ENCODE assay signal across 8 cellular contexts in the genomic region with DNA sequence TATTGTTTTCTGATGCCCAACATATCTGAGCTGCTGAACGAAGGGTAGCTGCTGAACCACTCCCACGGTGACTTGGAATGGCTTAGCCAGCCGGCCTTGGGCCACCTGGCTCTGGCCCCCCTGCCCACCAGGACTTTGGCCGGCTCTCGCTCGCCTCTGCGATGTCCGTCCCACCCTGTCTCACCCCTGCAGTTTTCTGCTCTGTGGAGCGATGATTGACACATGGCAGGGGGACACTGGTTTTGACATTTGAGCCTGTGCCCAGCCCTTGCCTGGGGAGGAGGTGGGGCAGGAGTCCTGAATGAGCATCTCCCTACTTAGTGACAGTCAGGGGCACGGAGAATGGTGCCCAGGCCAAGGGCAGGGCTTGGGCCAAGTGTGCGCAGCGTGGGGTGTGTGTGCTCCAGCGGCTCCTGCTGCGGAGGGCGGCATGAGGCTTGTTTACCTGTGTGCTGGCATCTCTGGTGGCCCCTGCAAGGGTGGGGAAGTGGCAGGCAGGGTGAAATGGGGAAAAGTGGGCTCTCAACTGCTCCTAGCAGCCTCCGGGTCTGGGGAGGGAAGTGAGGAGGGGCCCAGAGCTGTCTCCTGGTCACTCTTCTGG. TPM values are rescaled to one million over a fixed set of nuclear protein-coding genes. Genes with fewer than 3 reads are reported as not detected.
DNase-seq lines count a peak whose midpoint lies in the region; ATAC-seq and TF ChIP-seq lines count a peak whose summit lies in the region.

No MANE protein-coding gene starts in this region.

- H3K9me3 Mint-ChIP-seq in CD4-positive, CD25-positive, alpha-beta regulatory T cell = peaks cover 0 to 4% (median 1%) of the 10 kb centered on the region in 7 donors

- peaks cover 16% of the 10 kb centered on the region for H3K36me3 Mint-ChIP-seq in CD4-positive, CD25-positive, alpha-beta regulatory T cell

- 90% methylated on average over 15 of the region's 16 CpGs for whole genome bisulfite sequencing in esophagus muscularis mucosa
- 81 to 85% (median 81%) methylated on average over 16 of the region's 16 CpGs for WGBS in ovary, 3 donors

- H3K27ac Mint-ChIP-seq in CD4-positive, CD25-positive, alpha-beta regulatory T cell = peak overlapping the region; percentile 81 to 97 (median 82)

- peak overlapping the region; percentile 76 to 90 (median 84) for H3K4me3 Mint-ChIP-seq in CD4-positive, CD25-positive, alpha-beta regulatory T cell

- intact Hi-C loops in esophagus muscularis mucosa (cut with DNase I) (no loop called here), ovary (cut with DNase I) (no loop called here)

- H3K27me3 Mint-ChIP-seq in CD4-positive, CD25-positive, alpha-beta regulatory T cell = no peaks in the 10 kb centered on the region

- H3K4me3 ChIP-seq in CD4-positive, CD25-positive, alpha-beta regulatory T cell (ENCODE audit: low read depth, low read length) = no peak overlapping the region
- H3K4me3 ChIP-seq in Peyer's patch (peak overlapping the region; percentile 60 to 90 (median 68)), esophagus muscularis mucosa (peak overlapping the region; percentile 65 to 82 (median 74)), ovary (peak overlapping the region; percentile 54)

- TF ChIP-seq EP300 in esophagus muscularis mucosa (IDR thresholded peaks at IDR 0.05) = no peak
- TF ChIP-seq EP300 in ovary (IDR thresholded peaks at IDR 0.05) = no peak

- H3K27me3 ChIP-seq in CD4-positive, CD25-positive, alpha-beta regulatory T cell (ENCODE audit: control insufficient read depth, insufficient read depth, low read length) = no peaks in the 10 kb centered on the region
- H3K27me3 ChIP-seq in Peyer's patch = no peaks in the 10 kb centered on the region
- no peaks in the 10 kb centered on the region for H3K27me3 ChIP-seq in esophagus muscularis mucosa
- H3K27me3 ChIP-seq in ovary = no peaks in the 10 kb centered on the region

- no peak for DNase-seq in CD4-positive, CD25-positive, alpha-beta regulatory T cell
- DNase-seq in Peyer's patch (no peak), esophagus muscularis mucosa (ENCODE audit: extremely low spot score) (no peak), ovary (peak in 2 of 5 donors; percentile 19 to 47), NCI-H2081 (lab: John Stamatoyannopoulos, UW) (no peak), midbrain (lab: John Stamatoyannopoulos, UW) (no peak)
- no peak for DNase-seq in stimulated activated naive CD4-positive, alpha-beta T cell treated with Interleukin-2 at 50 U/mL for 16 hours (lab: John Stamatoyannopoulos, UW)

- TF ChIP-seq CTCF in Peyer's patch (IDR thresholded peaks at IDR 0.05) (no peak), esophagus muscularis mucosa (IDR thresholded peaks at IDR 0.05) (no peak), ovary (IDR thresholded peaks at IDR 0.05) (no peak)

- H3K9me3 ChIP-seq in CD4-positive, CD25-positive, alpha-beta regulatory T cell (ENCODE audit: control insufficient read depth in 2 of 2, low read length in 2 of 2) = no peaks in the 10 kb centered on the region
- H3K9me3 ChIP-seq in Peyer's patch = no peaks in the 10 kb centered on the region
- no peaks in the 10 kb centered on the region for H3K9me3 ChIP-seq in esophagus muscularis mucosa
- H3K9me3 ChIP-seq in ovary = no peaks in the 10 kb centered on the region

- peak overlapping the region; percentile 65 for H3K27ac ChIP-seq in CD4-positive, CD25-positive, alpha-beta regulatory T cell (ENCODE audit: insufficient read depth, low read length, poor library complexity, severe bottlenecking)
- H3K27ac ChIP-seq in Peyer's patch = peak overlapping the region; percentile 81 to 99 (median 94)
- H3K27ac ChIP-seq in esophagus muscularis mucosa (replicated peaks in 1 of 4) = peak overlapping the region; percentile 77 to 85 (median 81)
- peak overlapping the region; percentile 71 to 74 for H3K27ac ChIP-seq in ovary

- no peaks in the 10 kb centered on the region for H3K36me3 ChIP-seq in CD4-positive, CD25-positive, alpha-beta regulatory T cell (ENCODE audit: control insufficient read depth, insufficient read depth, low read length)
- no peaks in the 10 kb centered on the region for H3K36me3 ChIP-seq in Peyer's patch
- H3K36me3 ChIP-seq in esophagus muscularis mucosa = no peaks in the 10 kb centered on the region
- no peaks in the 10 kb centered on the region for H3K36me3 ChIP-seq in ovary

- TF ChIP-seq POLR2A in Peyer's patch (IDR thresholded peaks at IDR 0.05) (no peak), esophagus muscularis mucosa (IDR thresholded peaks at IDR 0.05; ENCODE audit: low read depth) (no peak), ovary (IDR thresholded peaks at IDR 0.05) (no peak)

- H3K4me1 Mint-ChIP-seq in CD4-positive, CD25-positive, alpha-beta regulatory T cell = peaks cover 0 to 63% (median 27%) of the 10 kb centered on the region in 4 donors

- ATAC-seq in CD4-positive, CD25-positive, alpha-beta regulatory T cell (ENCODE audit: low read depth in 2 of 2) = no peak
- ATAC-seq in HG03045 (IDR thresholded peaks at IDR 0.05; ENCODE audit: unreplicated experiment) = no peak

- peaks cover 43% of the 10 kb centered on the region for H3K4me1 ChIP-seq in CD4-positive, CD25-positive, alpha-beta regulatory T cell (ENCODE audit: control insufficient read depth, insufficient read depth, low read length, poor library complexity, severe bottlenecking)
- H3K4me1 ChIP-seq in Peyer's patch (peaks cover 3 to 54% (median 24%) of the 10 kb centered on the region in 4 donors), esophagus muscularis mucosa (peaks cover 28 to 54% (median 46%) of the 10 kb centered on the region in 4 donors), ovary (ENCODE audit: insufficient read depth) (peaks cover 8% of the 10 kb centered on the region)

RNA-seq across cellular contexts. Expression of gene CDKN1C, which starts 15.7 kb away (rescaled TPM):
- 4.1 TPM for total RNA-seq in CD4-positive, CD25-positive, alpha-beta regulatory T cell
- polyA plus RNA-seq in CD4-positive, CD25-positive, alpha-beta regulatory T cell = 1 to 10 TPM; 1.1 to 1.3 (median 1.2) TPM
- 10 to 100 TPM in 2 of 4 donors, 1 to 10 TPM in 2; 6.1 to 22.3 (median 11.1) TPM for total RNA-seq in Peyer's patch
- total RNA-seq in esophagus muscularis mucosa = 100 to 1,000 TPM; 153 to 349 (median 186) TPM
- total RNA-seq in ovary = 100 to 1,000 TPM; 158 to 363 (median 236) TPM
- 100 to 1,000 TPM in 1 of 2 donors, 10 to 100 TPM in 1; 72.3 to 142 TPM for polyA plus RNA-seq in ovary

RNA-seq across cellular contexts. Expression of gene PHLDA2, which starts 27.9 kb away (rescaled TPM):
- 1.3 TPM for total RNA-seq in CD4-positive, CD25-positive, alpha-beta regulatory T cell
- polyA plus RNA-seq in CD4-positive, CD25-positive, alpha-beta regulatory T cell = 1 to 10 TPM; 1.1 to 3.4 (median 1.4) TPM
- total RNA-seq in Peyer's patch (1 to 10 TPM in 3 of 4 donors, not detected in 1; 4.1 to 6.4 (median 4.9) TPM), esophagus muscularis mucosa (1 to 10 TPM in 2 of 4 donors, under 1 TPM in 2; 0.83 to 2.3 (median 1.3) TPM), ovary (10 to 100 TPM in 1 of 7 donors, 1 to 10 TPM in 3, under 1 TPM in 3; 0.60 to 11.3 (median 1.7) TPM)
- 1 to 10 TPM in 1 of 2 donors, not detected in 1; 4.4 TPM for polyA plus RNA-seq in ovary

Comparison
In these comparisons a context has a peak if more than half of its experiments do, and no peak if none do; other contexts are left out.
1. RNA of gene CDKN1C, which starts 15.7 kb away (total RNA-seq): 158 to 363 TPM in ovary and 153 to 349 TPM in esophagus muscularis mucosa; 6.1 to 22.3 TPM in Peyer's patch and 4.1 TPM in CD4-positive, CD25-positive, alpha-beta regulatory T cell (single experiment); every median in the first group is over 4 times any median in the second.
2. Peak in every context shown above with its lines, with median percentiles within 50 percentile points of each other: H3K27ac ChIP-seq.